22 cellular contexts compared by ENCODE assay signal in the genomic region with DNA sequence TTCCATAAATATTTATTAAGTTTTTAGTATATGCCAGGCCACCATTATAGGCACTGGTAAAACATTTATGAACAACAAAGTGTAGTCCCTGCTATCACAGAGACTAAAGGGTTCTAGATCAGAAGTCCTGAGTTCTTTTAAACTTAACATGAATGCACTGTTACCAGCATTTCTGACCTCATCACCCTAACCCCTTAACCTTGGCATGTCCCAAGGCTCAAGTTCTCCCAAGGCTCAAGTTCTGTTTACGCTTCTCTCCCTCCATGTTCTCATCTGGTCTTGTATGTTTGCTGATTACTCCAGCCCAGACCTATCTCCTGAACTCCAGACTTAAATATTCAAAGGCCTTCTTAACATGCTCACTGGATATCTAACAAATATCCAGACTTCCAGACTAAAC.
"Had no signal": no experiment of that assay in that cellular context is flagged by ENCODE, and none has a peak within 500 bp of the region (broad histone marks: within the 10 kb centered on the region; RNA-seq: fewer than 3 reads in every experiment).

No MANE protein-coding gene starts in this region.

- H3K4me1 ChIP-seq: gastroesophageal sphincter, parathyroid adenoma had no signal

- H3K36me3 ChIP-seq: brain microvascular endothelial cell, gastroesophageal sphincter, lower lobe of right lung, neutrophil, stomach had no signal

- H3K27ac ChIP-seq: brain microvascular endothelial cell, gastroesophageal sphincter, lower lobe of right lung, neutrophil, parathyroid adenoma, stomach had no signal

- H3K9me3 Mint-ChIP-seq: activated CD8-positive, alpha-beta T cell treated with anti-CD3 and anti-CD28 coated beads for 36 hours; activated naive CD8-positive, alpha-beta T cell treated with anti-CD3 and anti-CD28 coated beads, Interleukin-2, amount 10 ng/mL, durations not matched to agents 7 days and 5 days; activated T-helper 17 cell treated with anti-CD3 and anti-CD28 coated beads, Interleukin-2, amount 50 U/mL, for 72 hours; immature natural killer cell; mesothelial cell of epicardium; natural killer cell treated with Interleukin-12 subunit alpha and Interleukin-12 subunit beta and Interleukin-15 and Interleukin-18, amount 100 ng/mL, for 72 hours; stimulated activated effector memory CD8-positive, alpha-beta T cell treated with anti-CD3 and anti-CD28 coated beads, Interleukin-12 subunit alpha, Interleukin-12 subunit beta, amount 100 ng/mL, for 72 hours; T-cell had no signal

- H3K4me3 Mint-ChIP-seq: activated CD8-positive, alpha-beta T cell treated with anti-CD3 and anti-CD28 coated beads for 36 hours; activated naive CD8-positive, alpha-beta T cell treated with anti-CD3 and anti-CD28 coated beads, Interleukin-2, amount 10 ng/mL, durations not matched to agents 7 days and 5 days; activated T-helper 17 cell treated with anti-CD3 and anti-CD28 coated beads, Interleukin-2, amount 50 U/mL, for 72 hours; immature natural killer cell; mesothelial cell of epicardium; natural killer cell treated with Interleukin-12 subunit alpha and Interleukin-12 subunit beta and Interleukin-15 and Interleukin-18, amount 100 ng/mL, for 72 hours; stimulated activated effector memory CD8-positive, alpha-beta T cell treated with anti-CD3 and anti-CD28 coated beads, Interleukin-12 subunit alpha, Interleukin-12 subunit beta, amount 100 ng/mL, for 72 hours; T-cell had no signal

- H3K27me3 Mint-ChIP-seq: activated T-helper 17 cell treated with anti-CD3 and anti-CD28 coated beads, Interleukin-2, amount 50 U/mL, for 72 hours; natural killer cell treated with Interleukin-12 subunit alpha and Interleukin-12 subunit beta and Interleukin-15 and Interleukin-18, amount 100 ng/mL, for 72 hours; T-cell had no signal

- H3K4me3 ChIP-seq: gastroesophageal sphincter, lower lobe of right lung, stomach had no signal

- H3K27me3 ChIP-seq: brain microvascular endothelial cell, gastroesophageal sphincter, stomach had no signal

- H3K79me2 ChIP-seq: parathyroid adenoma had no signal

- H3K36me3 Mint-ChIP-seq: activated naive CD8-positive, alpha-beta T cell treated with anti-CD3 and anti-CD28 coated beads, Interleukin-2, amount 10 ng/mL, durations not matched to agents 7 days and 5 days; mesothelial cell of epicardium; natural killer cell treated with Interleukin-12 subunit alpha and Interleukin-12 subunit beta and Interleukin-15 and Interleukin-18, amount 100 ng/mL, for 72 hours; stimulated activated effector memory CD8-positive, alpha-beta T cell treated with anti-CD3 and anti-CD28 coated beads, Interleukin-12 subunit alpha, Interleukin-12 subunit beta, amount 100 ng/mL, for 72 hours; T-cell had no signal

- H3K9me3 ChIP-seq: gastroesophageal sphincter, lower lobe of right lung, neutrophil, stomach had no signal

- DNase-seq: activated CD4-positive, alpha-beta T cell treated with anti-CD3 and anti-CD28 coated beads for 48 hours; activated CD4-positive, CD25-positive, alpha-beta regulatory T cell; activated CD8-positive, alpha-beta T cell treated with anti-CD3 and anti-CD28 coated beads for 36 hours; activated naive CD4-positive, alpha-beta T cell; activated naive CD8-positive, alpha-beta T cell treated with anti-CD3 and anti-CD28 coated beads, Interleukin-2, amount 10 ng/mL, durations not matched to agents 7 days and 5 days; activated T-cell treated with anti-CD3 and anti-CD28 coated beads, Interleukin-2, amount 50 U/mL, for 1 hour; brain microvascular endothelial cell; effector CD4-positive, alpha-beta T cell; immature natural killer cell; lower lobe of right lung; retina; stimulated activated CD4-positive, alpha-beta T cell treated with anti-CD3 and anti-CD28 coated beads, Interleukin-15, amount 100 ng/mL, for 24 hours; stimulated activated CD4-positive, alpha-beta T cell treated with anti-CD3 and anti-CD28 coated beads, Interleukin-4, amount 100 ng/mL, for 1 hour; stomach; T-cell had no signal

- H3K27ac Mint-ChIP-seq: activated CD8-positive, alpha-beta T cell treated with anti-CD3 and anti-CD28 coated beads for 36 hours; activated naive CD8-positive, alpha-beta T cell treated with anti-CD3 and anti-CD28 coated beads, Interleukin-2, amount 10 ng/mL, durations not matched to agents 7 days and 5 days; activated T-helper 17 cell treated with anti-CD3 and anti-CD28 coated beads, Interleukin-2, amount 50 U/mL, for 72 hours; natural killer cell treated with Interleukin-12 subunit alpha and Interleukin-12 subunit beta and Interleukin-15 and Interleukin-18, amount 100 ng/mL, for 72 hours; stimulated activated effector memory CD8-positive, alpha-beta T cell treated with anti-CD3 and anti-CD28 coated beads, Interleukin-12 subunit alpha, Interleukin-12 subunit beta, amount 100 ng/mL, for 72 hours; T-cell had no signal

- ATAC-seq: activated CD8-positive, alpha-beta T cell treated with anti-CD3 and anti-CD28 coated beads for 36 hours; activated T-helper 17 cell treated with anti-CD3 and anti-CD28 coated beads, Interleukin-2, amount 50 U/mL, for 72 hours; natural killer cell treated with Interleukin-12 subunit alpha and Interleukin-12 subunit beta and Interleukin-15 and Interleukin-18, amount 100 ng/mL, for 72 hours; stimulated activated effector memory CD8-positive, alpha-beta T cell treated with anti-CD3 and anti-CD28 coated beads, Interleukin-12 subunit alpha, Interleukin-12 subunit beta, amount 100 ng/mL, for 72 hours; T-cell had no signal

- H2AFZ ChIP-seq: parathyroid adenoma had no signal

- H3K9ac ChIP-seq: parathyroid adenoma had no signal
